ENCODE assay signal across 12 cellular contexts in genomic region chr5:171927345-171927941, GRCh38.
DNase-seq lines count a peak whose midpoint lies in the region; ATAC-seq and TF ChIP-seq lines count a peak whose summit lies in the region.
"Had no signal": no experiment of that assay in that cellular context is flagged by ENCODE, and none has a peak within 500 bp of the region (broad histone marks: within the 10 kb centered on the region; RNA-seq: fewer than 3 reads in every experiment).

No MANE protein-coding gene starts in this region.

- H3K9me3 ChIP-seq in RWPE2 (ENCODE audit: severe bottlenecking) = no peaks in the 10 kb centered on the region
- H3K9me3 ChIP-seq: vagina had no signal

- H3K27ac ChIP-seq in RWPE2 (ENCODE audit: poor library complexity, severe bottlenecking) = no peak overlapping the region
- H3K27ac ChIP-seq: vagina had no signal

- DNase-seq in AG04449 (ENCODE audit: low read depth, low spot score) (no peak), GM13976 (ENCODE audit: low spot score) (no peak), RWPE2 (ENCODE audit: low spot score) (no peak), fibroblast of villous mesenchyme (ENCODE audit: low read depth) (no peak)
- no peak for DNase-seq in activated T-cell treated with anti-CD3 and anti-CD28 coated beads, Interleukin-2, amount 50 U/mL, for 4 hours
- no peak for DNase-seq in activated naive CD4-positive, alpha-beta T cell (lab: John Stamatoyannopoulos, UW)
- DNase-seq in activated CD4-positive, CD25-positive, alpha-beta regulatory T cell treated with anti-CD3 and anti-CD28 coated beads, Interleukin-2, amount 50 U/mL, for 72 hours = no peak
- DNase-seq: activated gamma-delta T cell treated with Interleukin-2 at 50 U/mL for 16 hours; effector memory CD8-positive, alpha-beta T cell; NCI-H187 had no signal

- ATAC-seq in RWPE2 (ENCODE audit: low read depth) (no peak), HG03432 (IDR thresholded peaks at IDR 0.05; ENCODE audit: unreplicated experiment) (no peak)
- no peak for ATAC-seq in activated T-cell treated with anti-CD3 and anti-CD28 coated beads, Interleukin-2, amount 50 U/mL, for 4 hours
- ATAC-seq: effector memory CD8-positive, alpha-beta T cell had no signal

- H3K4me3 ChIP-seq in AG04449 (ENCODE audit: low read depth, low read length) (no peak overlapping the region), RWPE2 (ENCODE audit: severe bottlenecking) (no peak overlapping the region), fibroblast of villous mesenchyme (ENCODE audit: low read depth, low read length) (no peak overlapping the region)
- H3K4me3 ChIP-seq: vagina had no signal

- POLR2A ChIA-PET in AG04449 (lab: Yijun Ruan, JAX) = no interaction called here

- no peaks in the 10 kb centered on the region; the same call in 1 of the 2 replicates for H3K36me3 ChIP-seq in RWPE2 (ENCODE audit: low read depth)
- H3K36me3 ChIP-seq: vagina had no signal

- no peak overlapping the region for H3K4me3 Mint-ChIP-seq in activated T-cell treated with anti-CD3 and anti-CD28 coated beads, Interleukin-2, amount 50 U/mL, for 4 hours
- H3K4me3 Mint-ChIP-seq: effector memory CD8-positive, alpha-beta T cell had no signal

- no peaks in the 10 kb centered on the region for H3K27me3 ChIP-seq in RWPE2 (ENCODE audit: insufficient read depth, poor library complexity, severe bottlenecking)
- H3K27me3 ChIP-seq: vagina had no signal

- peaks cover 3% of the 10 kb centered on the region for H3K36me3 Mint-ChIP-seq in activated T-cell treated with anti-CD3 and anti-CD28 coated beads, Interleukin-2, amount 50 U/mL, for 4 hours (ENCODE audit: insufficient read depth)

- TF ChIP-seq CTCF in AG04449 (IDR thresholded peaks at IDR 0.05; ENCODE audit: insufficient read depth, low read length, missing control alignments) = peak; percentile 22
- TF ChIP-seq CTCF in GM13976 (IDR thresholded peaks at IDR 0.05; ENCODE audit: borderline replicate concordance, control extremely low read depth, extremely low read depth, insufficient read depth, missing control alignments) = peak; percentile 17
- peak; percentile 70 for TF ChIP-seq CTCF in RWPE2 (IDR thresholded peaks at IDR 0.05; ENCODE audit: poor library complexity, severe bottlenecking)
- peak; percentile 52 for TF ChIP-seq CTCF in fibroblast of villous mesenchyme (IDR thresholded peaks at IDR 0.05; ENCODE audit: insufficient read depth, low read depth, low read length)

- in situ Hi-C loops in GM13976 (cut with MboI; ENCODE audit: low sequenced_read_pairs, unreplicated experiment) = no loop called here

- peaks cover 60% of the 10 kb centered on the region for H3K4me1 Mint-ChIP-seq in activated T-cell treated with anti-CD3 and anti-CD28 coated beads, Interleukin-2, amount 50 U/mL, for 4 hours (ENCODE audit: low read depth)

- no peaks in the 10 kb centered on the region for H3K27me3 Mint-ChIP-seq in activated T-cell treated with anti-CD3 and anti-CD28 coated beads, Interleukin-2, amount 50 U/mL, for 4 hours (ENCODE audit: low read depth)
- H3K27me3 Mint-ChIP-seq: effector memory CD8-positive, alpha-beta T cell had no signal

- no peaks in the 10 kb centered on the region for H3K4me1 ChIP-seq in RWPE2 (ENCODE audit: insufficient read depth, poor library complexity, severe bottlenecking)

- CTCF ChIA-PET in AG04449 (lab: Yijun Ruan, JAX) = interaction anchor here (0.8 to 1.2 kb wide), 6 partner anchors 9 to 509 kb away, joined by 3 to 7 read pairs (median 4); partner anchors contain the start of gene FGF18

- no peaks in the 10 kb centered on the region for H3K9me3 Mint-ChIP-seq in activated T-cell treated with anti-CD3 and anti-CD28 coated beads, Interleukin-2, amount 50 U/mL, for 4 hours
- H3K9me3 Mint-ChIP-seq: effector memory CD8-positive, alpha-beta T cell had no signal

Comparison
In these comparisons a context has a peak if more than half of its experiments do, and no peak if none do; other contexts are left out.
1. CTCF ChIP-seq: peak in every context shown above with its lines; median percentile 70 in RWPE2; 52 in fibroblast of villous mesenchyme; 22 in AG04449; 17 in GM13976.